ENCODE assay signal across 20 cellular contexts in genomic region chr7:140702774-140703173, GRCh38. TPM values are rescaled to one million over a fixed set of nuclear protein-coding genes. Genes with fewer than 3 reads are reported as not detected.
DNase-seq lines count a peak whose midpoint lies in the region; ATAC-seq, FAIRE-seq and TF ChIP-seq lines count a peak whose summit lies in the region.
"Had no signal": no experiment of that assay in that cellular context is flagged by ENCODE, and none has a peak within 500 bp of the region (broad histone marks: within the 10 kb centered on the region; RNA-seq: fewer than 3 reads in every experiment).

No MANE protein-coding gene starts in this region.

- 85% methylated on average over 10 of the region's 10 CpGs for WGBS in K562 (ENCODE audit: insufficient coverage, low coverage, missing lambda C conversion rate)
- 90% methylated on average over 8 of the region's 10 CpGs for WGBS in mesenchymal stem cell
- WGBS in adrenal gland, 4 donors = 87 to 93% (median 90%) methylated on average over 10 of the region's 10 CpGs
- WGBS in heart left ventricle, 4 donors = 83 to 89% (median 87%) methylated on average over 10 of the region's 10 CpGs

- H3K9me1 ChIP-seq in K562 (ENCODE audit: control insufficient read depth, insufficient read depth, low read length) = no peaks in the 10 kb centered on the region

- no peak overlapping the region for H2BK5ac ChIP-seq in mesenchymal stem cell (ENCODE audit: low read depth, low read length, poor library complexity, severe bottlenecking)

- H3K79me1 ChIP-seq in mesenchymal stem cell (replicated peaks; ENCODE audit: low read length, poor library complexity, severe bottlenecking) = peaks cover 17% of the 10 kb centered on the region

- H2AK5ac ChIP-seq in mesenchymal stem cell (ENCODE audit: low read length, severe bottlenecking) = no peak overlapping the region

- no TSS peak for BruUV-seq in K562 (replicated peaks; lab: Mats Ljungman, UMichigan)

- no peak overlapping the region for H2BK15ac ChIP-seq in mesenchymal stem cell (ENCODE audit: low read depth, poor library complexity, severe bottlenecking)

- TF ChIP-seq POLR2A in K562 (conservative IDR thresholded peaks at IDR 0.05) (no peak), adrenal gland (IDR thresholded peaks at IDR 0.05) (no peak), heart left ventricle (IDR thresholded peaks at IDR 0.05) (no peak)

- no peaks in the 10 kb centered on the region for H3K9me3 ChIP-seq in K562 (replicated peaks; ENCODE audit: control insufficient read depth, insufficient read depth, low read depth, low read length)
- no peaks in the 10 kb centered on the region for H3K9me3 ChIP-seq in mesenchymal stem cell (ENCODE audit: control insufficient read depth, low read length)
- no peaks in the 10 kb centered on the region for H3K9me3 ChIP-seq in adrenal gland (replicated peaks in 1 of 3)
- no peaks in the 10 kb centered on the region for H3K9me3 ChIP-seq in heart left ventricle

- H3K14ac ChIP-seq in mesenchymal stem cell (ENCODE audit: low read length in 2 of 2) = no peak overlapping the region

- H3K4me2 ChIP-seq in K562 (ENCODE audit: insufficient read depth, low read length) (no peak overlapping the region), mesenchymal stem cell (ENCODE audit: low read length, poor library complexity, severe bottlenecking) (no peak overlapping the region)
- H3K4me2 ChIP-seq: KMS-11, PC-9 had no signal

- CTCF ChIA-PET in K562 (lab: Yijun Ruan, JAX; ENCODE audit: low intra/inter-chr PET ratio) = no interaction called here

- no peak overlapping the region for H3K23ac ChIP-seq in mesenchymal stem cell (ENCODE audit: low read length in 2 of 2)

- TF ChIP-seq RAD21 in K562 (CRISPR knock-in tag; conservative IDR thresholded peaks at IDR 0.05 in 1 of 2, IDR thresholded peaks at IDR 0.05 in 1 of 2) = no peak

- FAIRE-seq in K562 (lab: Jason Lieb, UNC) = no peak
- FAIRE-seq: GM12892, GM18507, HepG2 had no signal

- H3K9ac ChIP-seq in K562 (ENCODE audit: insufficient read depth in 1 of 2, low read depth in 2 of 2, low read length in 2 of 2) (no peak overlapping the region), mesenchymal stem cell (ENCODE audit: low read length) (no peak overlapping the region)
- H3K9ac ChIP-seq: KMS-11 had no signal

- H3K4me3 Mint-ChIP-seq in activated T-cell treated with anti-CD3 and anti-CD28 coated beads, Interleukin-2, amount 50 U/mL, for 24 hours = no peak overlapping the region
- H3K4me3 Mint-ChIP-seq: CD8-positive, alpha-beta memory T cell had no signal

- peaks cover 53% of the 10 kb centered on the region for H3K79me2 ChIP-seq in K562 (ENCODE audit: control insufficient read depth, insufficient read depth, low read length)

- H4K91ac ChIP-seq in mesenchymal stem cell (ENCODE audit: low read length) = no peak overlapping the region

- H3K27ac ChIP-seq in K562 (ENCODE audit: extremely low read depth, low read depth, low read length) (no peak overlapping the region), mesenchymal stem cell (ENCODE audit: low read length, poor library complexity, severe bottlenecking) (peak overlapping the region; percentile 23), adrenal gland (no peak overlapping the region), heart left ventricle (no peak overlapping the region)
- H3K27ac ChIP-seq: KMS-11, PC-9 had no signal

- H3K4me1 ChIP-seq in K562 (replicated peaks in 1 of 2; ENCODE audit: control insufficient read depth in 2 of 2, insufficient read depth in 2 of 2, low read length in 2 of 2) (peaks cover 8 to 9% of the 10 kb centered on the region in 2 experiments; a peak in 3 of 5 replicates), mesenchymal stem cell (ENCODE audit: control insufficient read depth, insufficient read depth, low read depth, low read length) (peaks cover 10% of the 10 kb centered on the region), adrenal gland (replicated peaks in 1 of 2) (peaks cover 7 to 16% of the 10 kb centered on the region in 2 donors), heart left ventricle (peaks cover 0 to 19% (median 12%) of the 10 kb centered on the region in 12 donors)

- 0 out of 2 replicates have a peak, but pooled peaks cover 7% of the 10 kb centered on the region for H4K20me1 ChIP-seq in K562 (replicated peaks; ENCODE audit: control insufficient read depth, insufficient read depth, low read length)

- no peaks in the 10 kb centered on the region for H3K27me3 Mint-ChIP-seq in activated T-cell treated with anti-CD3 and anti-CD28 coated beads, Interleukin-2, amount 50 U/mL, for 24 hours
- H3K27me3 Mint-ChIP-seq: CD8-positive, alpha-beta memory T cell had no signal

- H3K4me3 ChIP-seq in K562 = no peak overlapping the region
- H3K4me3 ChIP-seq in mesenchymal stem cell (ENCODE audit: insufficient read depth in 1 of 2, low read depth in 1 of 2, low read length in 2 of 2) = no peak overlapping the region
- no peak overlapping the region for H3K4me3 ChIP-seq in adrenal gland
- no peak overlapping the region for H3K4me3 ChIP-seq in heart left ventricle
- H3K4me3 ChIP-seq: PC-9 had no signal

- no peak overlapping the region for H2BK120ac ChIP-seq in mesenchymal stem cell (ENCODE audit: low read depth, low read length)

- peaks cover 68% of the 10 kb centered on the region for H3K36me3 Mint-ChIP-seq in activated T-cell treated with anti-CD3 and anti-CD28 coated beads, Interleukin-2, amount 50 U/mL, for 24 hours (ENCODE audit: low read depth)

- ATAC-seq in K562 = peak; percentile 8; the same call in 1 of the 3 replicates
- ATAC-seq in heart left ventricle = no peak
- ATAC-seq in GM21717 (IDR thresholded peaks at IDR 0.05; ENCODE audit: unreplicated experiment) = no peak
- ATAC-seq: HepG2 had no signal

- peaks cover 29% of the 10 kb centered on the region for H3K4me1 Mint-ChIP-seq in activated T-cell treated with anti-CD3 and anti-CD28 coated beads, Interleukin-2, amount 50 U/mL, for 24 hours (ENCODE audit: low read depth)

- in situ Hi-C loops in K562 (cut with MboI) = no loop called here

- POLR2A ChIA-PET in K562 (lab: Yijun Ruan, JAX) = interaction anchor here (0.7 to 1.7 kb wide), 3 partner anchors 8 to 22 kb away, joined by 3 to 4 read pairs (median 4); no protein-coding TSS in a partner anchor

- H4K8ac ChIP-seq in mesenchymal stem cell (ENCODE audit: low read length) = no peak overlapping the region

- H2BK12ac ChIP-seq in mesenchymal stem cell (ENCODE audit: low read length in 2 of 2) = no peak overlapping the region

- intact Hi-C loops in K562 (cut with micrococcal nuclease) = no loop called here
- intact Hi-C loops in adrenal gland (cut with DNase I) = no loop called here
- intact Hi-C loops in heart left ventricle (cut with DNase I) = no loop called here

- H3K18ac ChIP-seq in mesenchymal stem cell (ENCODE audit: low read depth in 1 of 2, low read length in 2 of 2) = no peak overlapping the region

- H3K27ac Mint-ChIP-seq in activated T-cell treated with anti-CD3 and anti-CD28 coated beads, Interleukin-2, amount 50 U/mL, for 24 hours = peak overlapping the region; percentile 34

- H3K27me3 ChIP-seq in K562 (ENCODE audit: control insufficient read depth in 2 of 2, insufficient read depth in 2 of 2, low read length in 2 of 2) (no peaks in the 10 kb centered on the region), mesenchymal stem cell (ENCODE audit: control insufficient read depth in 1 of 2, insufficient read depth in 1 of 2, low read length in 2 of 2) (no peaks in the 10 kb centered on the region), adrenal gland (no peaks in the 10 kb centered on the region), heart left ventricle (no peaks in the 10 kb centered on the region)

- no peak for TF ChIP-seq CTCF in K562 (IDR thresholded peaks at IDR 0.05 in 2 of 3, conservative IDR thresholded peaks at IDR 0.05 in 1 of 3; ENCODE audit: insufficient read depth in 2 of 3, low read depth in 1 of 3, low read length in 3 of 3)
- TF ChIP-seq CTCF in adrenal gland (IDR thresholded peaks at IDR 0.05) = no peak
- no peak for TF ChIP-seq CTCF in heart left ventricle (IDR thresholded peaks at IDR 0.05)

- no peak for DNase-seq in activated T-cell treated with anti-CD3 and anti-CD28 coated beads, Interleukin-2, amount 50 U/mL, for 24 hours
- no peak for DNase-seq in activated T-cell treated with anti-CD3 and anti-CD28 coated beads, Interleukin-2, amount 50 U/mL, for 1 hour
- DNase-seq in K562 (ENCODE audit: extremely low read depth in 1 of 4, low spot score in 3 of 4) = peak in 1 of 4 experiments; percentile 39
- peak; percentile 6 for DNase-seq in mesenchymal stem cell
- no peak for DNase-seq in adrenal gland
- no peak for DNase-seq in heart left ventricle
- DNase-seq: CD8-positive, alpha-beta memory T cell; DMS79; NCI-H1092; NCI-H1436 treated with DMSO at 0.1 percent for 48 hours; NCI-H2029; NCI-H2171; NCI-H526; PC-9; SIG-M5 had no signal

- H3K9me3 Mint-ChIP-seq in activated T-cell treated with anti-CD3 and anti-CD28 coated beads, Interleukin-2, amount 50 U/mL, for 24 hours = no peaks in the 10 kb centered on the region
- H3K9me3 Mint-ChIP-seq: CD8-positive, alpha-beta memory T cell had no signal

- no peak for TF ChIP-seq EP300 in K562 (IDR thresholded peaks at IDR 0.05; ENCODE audit: low read length)

- no peak overlapping the region for H2AFZ ChIP-seq in K562 (ENCODE audit: low read depth, low read length)
- no peak overlapping the region for H2AFZ ChIP-seq in mesenchymal stem cell (ENCODE audit: low read depth, low read length)
- H2AFZ ChIP-seq: PC-9 had no signal

- H3K4ac ChIP-seq in mesenchymal stem cell (ENCODE audit: low read depth in 1 of 2, low read length in 2 of 2) = no peak overlapping the region

- peaks cover 63% of the 10 kb centered on the region for H3K36me3 ChIP-seq in K562 (ENCODE audit: control insufficient read depth, insufficient read depth, low read length)
- H3K36me3 ChIP-seq in mesenchymal stem cell (ENCODE audit: control insufficient read depth in 1 of 2, insufficient read depth in 2 of 2, low read depth in 1 of 2, low read length in 2 of 2) = peaks cover 20 to 39% of the 10 kb centered on the region in 2 experiments
- peaks cover 0 to 29% of the 10 kb centered on the region in 2 donors for H3K36me3 ChIP-seq in adrenal gland (replicated peaks in 1 of 2)
- peaks cover 0 to 51% (median 38%) of the 10 kb centered on the region in 9 donors for H3K36me3 ChIP-seq in heart left ventricle

RNA-seq across cellular contexts. Expression of gene NDUFB2, which starts 6.3 kb away (rescaled TPM):
- 79.2 and 130 TPM in 2 replicates for total RNA-seq in K562 (2011; cell fraction: chromatin; rRNA removed; ENCODE audit: low replicate concordance)
- total RNA-seq in K562 (2011; cell fraction: nucleolus; rRNA removed) = 76.4 and 80.7 TPM in 2 replicates
- total RNA-seq in K562 (2011; cell fraction: nucleoplasm; rRNA removed) = 109 and 165 TPM in 2 replicates
- total RNA-seq in K562 (2014; rRNA removed) (303 and 359 TPM in 2 replicates), K562 (2014; rRNA removed; fragmentation: Illumina TruSeq; extraction: Trizol) (320 and 326 TPM in 2 replicates), K562 (2015; rRNA removed; fragmentation: Illumina TruSeq; extraction: Trizol) (273 and 287 TPM in 2 replicates), K562 (2021) (304 and 329 TPM in 2 replicates), adrenal gland (100 to 1,000 TPM; 188 to 465 (median 214) TPM), heart left ventricle (1,000 to 10,000 TPM in 1 of 9 donors, 100 to 1,000 TPM in 8; 458 to 1,005 (median 615) TPM)
- polyA plus RNA-seq in K562 (2011; rRNA removed) (540 and 563 TPM in 2 replicates), K562 (2014; fragmentation: Illumina TruSeq; extraction: Trizol) (220 and 292 TPM in 2 replicates), K562 (2014; fragmentation: Nextera tagmentation; extraction: Ambion mirVana) (1,000 to 10,000 TPM; 1,937 to 2,075 TPM), K562 (2014; rRNA removed) (465 and 510 TPM in 2 replicates), adrenal gland (100 to 1,000 TPM; 172 to 211 (median 194) TPM), heart left ventricle (100 to 1,000 TPM; 525 to 727 TPM)
- 1,462 and 1,579 TPM in 2 replicates for polyA plus RNA-seq in K562 (2011; cell fraction: cytosol; rRNA removed)
- polyA plus RNA-seq in K562 (2011; cell fraction: nucleus; rRNA removed) = 200 and 270 TPM in 2 replicates
- polyA plus RNA-seq in K562 (2012) = 195 and 484 TPM in 2 replicates
- polyA minus RNA-seq in K562 (2011; rRNA and poly(A)+ RNA removed) = 64.1 and 78.0 TPM in 2 replicates
- 36.6 and 38.4 TPM in 2 replicates for polyA minus RNA-seq in K562 (2011; cell fraction: cytosol; rRNA and poly(A)+ RNA removed)
- polyA minus RNA-seq in K562 (2011; cell fraction: nucleus; rRNA and poly(A)+ RNA removed) = 20.3 and 43.4 TPM in 2 replicates
- polyA plus RNA-seq in mesenchymal stem cell (2013, experiment 1 of 2) = 478 TPM
- 487 TPM for polyA plus RNA-seq in mesenchymal stem cell (2013, experiment 2 of 2)

RNA-seq across cellular contexts. Expression of gene ADCK2, which starts 30.0 kb away (rescaled TPM):
- total RNA-seq in K562 (2011; cell fraction: chromatin; rRNA removed; ENCODE audit: low replicate concordance) = 7.9 and 18.9 TPM in 2 replicates
- 18.3 and 25.7 TPM in 2 replicates for total RNA-seq in K562 (2011; cell fraction: nucleolus; rRNA removed)
- 16.6 and 17.8 TPM in 2 replicates for total RNA-seq in K562 (2011; cell fraction: nucleoplasm; rRNA removed)
- total RNA-seq in K562 (2014; rRNA removed) (10.6 and 12.9 TPM in 2 replicates), K562 (2014; rRNA removed; fragmentation: Illumina TruSeq; extraction: Trizol) (9.1 and 10.3 TPM in 2 replicates), K562 (2015; rRNA removed; fragmentation: Illumina TruSeq; extraction: Trizol) (13.3 and 13.8 TPM in 2 replicates), K562 (2021) (13.8 and 14.3 TPM in 2 replicates), adrenal gland (10 to 100 TPM; 10.8 to 33.9 (median 15.2) TPM), heart left ventricle (10 to 100 TPM in 6 of 9 donors, 1 to 10 TPM in 3; 6.8 to 18.3 (median 10.5) TPM)
- polyA plus RNA-seq in K562 (2011; rRNA removed) (12.0 and 12.8 TPM in 2 replicates), K562 (2014; fragmentation: Illumina TruSeq; extraction: Trizol) (7.7 and 9.4 TPM in 2 replicates), K562 (2014; fragmentation: Nextera tagmentation; extraction: Ambion mirVana) (1 to 10 TPM in 1 of 2 experiments, under 1 TPM in 1; 0.08 to 1.1 TPM), K562 (2014; rRNA removed) (9.7 and 10.1 TPM in 2 replicates), adrenal gland (1 to 10 TPM; 6.8 to 9.9 (median 7.2) TPM), heart left ventricle (10 to 100 TPM in 1 of 2 donors, 1 to 10 TPM in 1; 5.3 to 15.4 TPM)
- 9.7 and 13.6 TPM in 2 replicates for polyA plus RNA-seq in K562 (2011; cell fraction: cytosol; rRNA removed)
- 7.2 and 7.7 TPM in 2 replicates for polyA plus RNA-seq in K562 (2011; cell fraction: nucleus; rRNA removed)
- 12.2 and 28.1 TPM in 2 replicates for polyA plus RNA-seq in K562 (2012)
- 13.7 and 15.8 TPM in 2 replicates for polyA minus RNA-seq in K562 (2011; rRNA and poly(A)+ RNA removed)
- 9.4 and 9.5 TPM in 2 replicates for polyA minus RNA-seq in K562 (2011; cell fraction: cytosol; rRNA and poly(A)+ RNA removed)
- 5.8 and 8.3 TPM in 2 replicates for polyA minus RNA-seq in K562 (2011; cell fraction: nucleus; rRNA and poly(A)+ RNA removed)
- 4.1 TPM for polyA plus RNA-seq in mesenchymal stem cell (2013, experiment 1 of 2)
- polyA plus RNA-seq in mesenchymal stem cell (2013, experiment 2 of 2) = 4.2 TPM
